19 cellular contexts compared by ENCODE assay signal in the genomic region with DNA sequence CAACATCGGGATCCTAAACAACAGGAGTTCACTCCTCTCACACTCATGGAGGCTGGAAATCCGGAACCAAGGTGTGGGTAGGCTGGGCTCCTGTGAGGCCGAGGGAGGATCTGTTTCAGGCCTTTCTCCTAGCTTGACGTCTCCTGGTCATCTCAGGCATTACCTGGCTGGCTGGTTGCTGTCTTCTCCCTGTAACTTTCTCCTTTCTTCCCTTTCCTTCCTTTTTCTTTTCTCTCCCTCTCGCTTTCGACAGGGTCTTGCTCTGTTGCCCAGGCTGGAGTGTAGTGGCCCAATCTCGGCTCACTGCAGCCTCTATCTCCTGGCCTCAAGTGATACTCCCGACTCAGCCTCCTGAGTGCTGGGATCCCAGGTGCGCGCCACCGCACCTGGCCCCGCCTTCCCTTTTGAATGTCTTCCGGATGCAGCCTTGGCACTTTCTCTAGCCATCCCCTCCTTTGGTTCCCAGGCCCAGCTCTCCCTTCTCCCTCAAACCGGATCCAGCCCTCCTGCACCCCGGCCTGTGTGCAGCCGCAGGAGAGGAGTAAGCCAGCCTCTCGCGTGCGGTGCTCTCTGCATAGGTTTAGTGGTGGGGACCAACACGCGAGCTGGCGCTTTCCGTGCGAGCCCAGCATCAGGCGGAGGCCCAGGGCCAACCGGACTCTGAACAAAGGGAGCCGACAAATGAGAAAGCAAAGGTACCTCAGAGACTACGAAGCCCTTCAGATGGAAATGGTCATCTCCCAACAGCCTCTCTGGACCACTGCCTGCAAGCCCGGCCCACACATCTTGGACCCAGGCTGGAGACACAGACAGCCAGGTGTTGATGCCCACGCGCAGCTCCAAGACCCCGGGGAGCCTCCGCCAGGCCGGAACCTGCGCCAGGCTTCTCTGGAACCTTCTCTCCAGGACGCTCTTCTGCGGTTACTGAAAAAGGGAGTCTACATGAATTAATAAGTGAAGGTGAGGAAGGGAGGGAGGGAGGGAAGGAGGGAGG. TPM values are rescaled to one million over a fixed set of nuclear protein-coding genes. Genes with fewer than 3 reads are reported as not detected.
DNase-seq lines count a peak whose midpoint lies in the region; ATAC-seq and TF ChIP-seq lines count a peak whose summit lies in the region.
"Had no signal": no experiment of that assay in that cellular context is flagged by ENCODE, and none has a peak within 500 bp of the region (broad histone marks: within the 10 kb centered on the region; RNA-seq: fewer than 3 reads in every experiment).

No MANE protein-coding gene starts in this region.

- POLR2A ChIA-PET in activated CD4-positive, alpha-beta T cell treated with anti-CD3 and anti-CD28 coated beads, Interleukin-2, amount 10 ng/mL, durations not matched to agents 7 days and 5 days (lab: Charles Lee): no interaction called here

- H3K4me3 Mint-ChIP-seq in activated CD4-positive, alpha-beta T cell treated with anti-CD3 and anti-CD28 coated beads, Interleukin-2, amount 10 ng/mL, durations not matched to agents 7 days and 5 days: peak overlapping the region; percentile 24
- H3K4me3 Mint-ChIP-seq in GM23338 (peak overlapping the region; percentile 3; the same call in 1 of the 3 replicates), nephron progenitor cell (peak overlapping the region; percentile 23)
- H3K4me3 Mint-ChIP-seq in dendritic cell treated with granulocyte-macrophage colony-stimulating factor and Interleukin-4, amounts not matched to agents 40 ng/mL and 50 ng/mL, for 4 days: no peak overlapping the region

- peaks cover 24% of the 10 kb centered on the region for H3K4me1 Mint-ChIP-seq in activated CD4-positive, alpha-beta T cell treated with anti-CD3 and anti-CD28 coated beads, Interleukin-2, amount 10 ng/mL, durations not matched to agents 7 days and 5 days
- H3K4me1 Mint-ChIP-seq in GM23338: peaks cover 40% of the 10 kb centered on the region
- H3K4me1 Mint-ChIP-seq in dendritic cell treated with granulocyte-macrophage colony-stimulating factor and Interleukin-4, amounts not matched to agents 40 ng/mL and 50 ng/mL, for 4 days (ENCODE audit: low read depth): peaks cover 33% of the 10 kb centered on the region
- H3K4me1 Mint-ChIP-seq in nephron progenitor cell: peaks cover 44% of the 10 kb centered on the region

- H4K20me1 ChIP-seq in GM23338 (replicated peaks; ENCODE audit: insufficient read depth): no peaks in the 10 kb centered on the region

- intact Hi-C loops in dendritic cell treated with granulocyte-macrophage colony-stimulating factor and Interleukin-4, amounts not matched to agents 40 ng/mL and 50 ng/mL, for 4 days (cut with micrococcal nuclease): no loop called here

- H3K9me2 ChIP-seq in GM23338 (ENCODE audit: insufficient read depth): no peaks in the 10 kb centered on the region

- peaks cover 26% of the 10 kb centered on the region for H3K27me3 Mint-ChIP-seq in activated CD4-positive, alpha-beta T cell treated with anti-CD3 and anti-CD28 coated beads, Interleukin-2, amount 10 ng/mL, durations not matched to agents 7 days and 5 days
- H3K27me3 Mint-ChIP-seq in GM23338 (ENCODE audit: insufficient read depth, low read depth, poor library complexity) (peaks cover 12% of the 10 kb centered on the region), nephron progenitor cell (ENCODE audit: low read depth, poor library complexity) (peaks cover 12% of the 10 kb centered on the region)
- peaks cover 16% of the 10 kb centered on the region for H3K27me3 Mint-ChIP-seq in dendritic cell treated with granulocyte-macrophage colony-stimulating factor and Interleukin-4, amounts not matched to agents 40 ng/mL and 50 ng/mL, for 4 days

- CTCF ChIA-PET in activated CD4-positive, alpha-beta T cell treated with anti-CD3 and anti-CD28 coated beads, Interleukin-2, amount 10 ng/mL, durations not matched to agents 7 days and 5 days (lab: Charles Lee): no interaction called here

- H3K79me2 ChIP-seq in GM23338 (replicated peaks; ENCODE audit: insufficient read depth): no peaks in the 10 kb centered on the region

- peak overlapping the region; percentile 16; the same call in 1 of the 2 replicates for H3K4me2 ChIP-seq in GM23338
- H3K4me2 ChIP-seq: A549 had no signal

- H3K27me3 ChIP-seq in GM23338 (ENCODE audit: insufficient read depth): peaks cover 7% of the 10 kb centered on the region; the same call in 1 of the 2 replicates
- H3K27me3 ChIP-seq: foreskin keratinocyte had no signal

- no peaks in the 10 kb centered on the region for H3K36me3 ChIP-seq in GM23338 (ENCODE audit: insufficient read depth)

- no peak overlapping the region for H3K4me3 ChIP-seq in GM23338
- H3K4me3 ChIP-seq: A549 had no signal

- H3F3A ChIP-seq in GM23338 (replicated peaks; ENCODE audit: low read depth): 0 out of 2 replicates have a peak, but pooled peaks cover 5% of the 10 kb centered on the region

- H3K27ac Mint-ChIP-seq in activated CD4-positive, alpha-beta T cell treated with anti-CD3 and anti-CD28 coated beads, Interleukin-2, amount 10 ng/mL, durations not matched to agents 7 days and 5 days: peak overlapping the region; percentile 44
- H3K27ac Mint-ChIP-seq in GM23338 (no peak overlapping the region), nephron progenitor cell (peak overlapping the region; percentile 72)
- peak overlapping the region; percentile 62 for H3K27ac Mint-ChIP-seq in dendritic cell treated with granulocyte-macrophage colony-stimulating factor and Interleukin-4, amounts not matched to agents 40 ng/mL and 50 ng/mL, for 4 days
- H3K27ac Mint-ChIP-seq: CD4-positive, CD25-positive, alpha-beta regulatory T cell had no signal

- H3K9me3 Mint-ChIP-seq in activated CD4-positive, alpha-beta T cell treated with anti-CD3 and anti-CD28 coated beads, Interleukin-2, amount 10 ng/mL, durations not matched to agents 7 days and 5 days: no peaks in the 10 kb centered on the region
- H3K9me3 Mint-ChIP-seq in GM23338 (no peaks in the 10 kb centered on the region), nephron progenitor cell (no peaks in the 10 kb centered on the region)
- no peaks in the 10 kb centered on the region for H3K9me3 Mint-ChIP-seq in dendritic cell treated with granulocyte-macrophage colony-stimulating factor and Interleukin-4, amounts not matched to agents 40 ng/mL and 50 ng/mL, for 4 days

- ATAC-seq in GM23338: no peak
- ATAC-seq in HG02970 (IDR thresholded peaks at IDR 0.05; ENCODE audit: low FRiP score, unreplicated experiment): no peak
- ATAC-seq in HG02798 (IDR thresholded peaks at IDR 0.05; ENCODE audit: poor library complexity, unreplicated experiment): no peak
- ATAC-seq: A549, foreskin keratinocyte, left lobe of liver had no signal

- no peak overlapping the region for H3K27ac ChIP-seq in GM23338 (ENCODE audit: low read depth)
- H3K27ac ChIP-seq: foreskin keratinocyte had no signal

- peaks cover 2% of the 10 kb centered on the region for H3K36me3 Mint-ChIP-seq in activated CD4-positive, alpha-beta T cell treated with anti-CD3 and anti-CD28 coated beads, Interleukin-2, amount 10 ng/mL, durations not matched to agents 7 days and 5 days (ENCODE audit: low read depth)
- H3K36me3 Mint-ChIP-seq in GM23338 (ENCODE audit: low read depth): no peaks in the 10 kb centered on the region
- H3K36me3 Mint-ChIP-seq in dendritic cell treated with granulocyte-macrophage colony-stimulating factor and Interleukin-4, amounts not matched to agents 40 ng/mL and 50 ng/mL, for 4 days (ENCODE audit: low read depth): no peaks in the 10 kb centered on the region
- no peaks in the 10 kb centered on the region for H3K36me3 Mint-ChIP-seq in nephron progenitor cell (ENCODE audit: low read depth)
- H3K36me3 Mint-ChIP-seq: CD4-positive, CD25-positive, alpha-beta regulatory T cell had no signal

- peaks cover 10% of the 10 kb centered on the region for H3K4me1 ChIP-seq in GM23338 (ENCODE audit: insufficient read depth)
- H3K4me1 ChIP-seq: A549, foreskin keratinocyte had no signal

- peak overlapping the region; percentile 69 for H2AFZ ChIP-seq in GM23338

- TF ChIP-seq CTCF in GM23338 (conservative IDR thresholded peaks at IDR 0.05; ENCODE audit: low read depth in 2 of 2) (no peak), nephron progenitor cell (IDR thresholded peaks at IDR 0.05) (no peak)

- no peak for DNase-seq in activated CD4-positive, alpha-beta T cell treated with anti-CD3 and anti-CD28 coated beads, Interleukin-2, amount 10 ng/mL, durations not matched to agents 7 days and 5 days
- DNase-seq in activated CD4-positive, alpha-beta T cell treated with anti-CD3 and anti-CD28 coated beads for 48 hours: no peak
- DNase-seq in GM23338 (ENCODE audit: low spot score): no peak
- DNase-seq in nephron progenitor cell: no peak
- no peak for DNase-seq in stimulated activated naive CD4-positive, alpha-beta T cell treated with Interleukin-2 at 50 U/mL for 16 hours (lab: John Stamatoyannopoulos, UW)
- DNase-seq: activated CD4-positive, CD25-positive, alpha-beta regulatory T cell treated with anti-CD3 and anti-CD28 coated beads, Interleukin-2, amount 50 U/mL, for 72 hours; activated T-cell treated with anti-CD3 and anti-CD28 coated beads, Interleukin-2, amount 50 U/mL, for 48 hours; CD4-positive, CD25-positive, alpha-beta regulatory T cell; foreskin keratinocyte; KG1; NCI-H1105; Right ventricle myocardium superior; stimulated activated CD4-positive, alpha-beta T cell treated with anti-CD3 and anti-CD28 coated beads, Interleukin-12 subunit alpha, Interleukin-12 subunit beta, amount 100 ng/mL, for 4 hours; stimulated activated naive CD4-positive, alpha-beta T cell had no signal

TF ChIP-seq in GM23338, 12 proteins besides CTCF, POLR2A, EP300 and RAD21 (continues in another document):
- no peak for TF ChIP-seq EZH2phosphoT487 (IDR thresholded peaks at IDR 0.05; ENCODE audit: unreplicated experiment)
- TF ChIP-seq CREB1 (CRISPR knock-in tag; IDR thresholded peaks at IDR 0.05; ENCODE audit: low read depth): no peak
- TF ChIP-seq, protein P1, sequence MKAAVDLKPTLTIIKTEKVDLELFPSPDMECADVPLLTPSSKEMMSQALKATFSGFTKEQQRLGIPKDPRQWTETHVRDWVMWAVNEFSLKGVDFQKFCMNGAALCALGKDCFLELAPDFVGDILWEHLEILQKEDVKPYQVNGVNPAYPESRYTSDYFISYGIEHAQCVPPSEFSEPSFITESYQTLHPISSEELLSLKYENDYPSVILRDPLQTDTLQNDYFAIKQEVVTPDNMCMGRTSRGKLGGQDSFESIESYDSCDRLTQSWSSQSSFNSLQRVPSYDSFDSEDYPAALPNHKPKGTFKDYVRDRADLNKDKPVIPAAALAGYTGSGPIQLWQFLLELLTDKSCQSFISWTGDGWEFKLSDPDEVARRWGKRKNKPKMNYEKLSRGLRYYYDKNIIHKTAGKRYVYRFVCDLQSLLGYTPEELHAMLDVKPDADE (IDR thresholded peaks at IDR 0.05): no peak
- no peak for TF ChIP-seq POLR2AphosphoS5 (IDR thresholded peaks at IDR 0.05; ENCODE audit: low read depth)
- no peak for TF ChIP-seq NANOG (IDR thresholded peaks at IDR 0.05; ENCODE audit: borderline replicate concordance)

RNA-seq across cellular contexts. Expression of a gene that starts 16.3 kb away (rescaled TPM):
- 1 to 10 TPM; 3.1 to 3.2 TPM for total RNA-seq in activated CD4-positive, alpha-beta T cell treated with anti-CD3 and anti-CD28 coated beads, Interleukin-2, amount 10 ng/mL, durations not matched to agents 7 days and 5 days
- total RNA-seq in GM23338 (2014; rRNA removed; shearing (Covaris generic)): 21.4 and 25.4 TPM in 2 replicates
- polyA plus RNA-seq in GM23338 (2016; fragmentation: Nextera tagmentation; extraction: Ambion mirVana): 10.5 and 11.3 TPM in 2 replicates
- polyA plus RNA-seq: CD4-positive, CD25-positive, alpha-beta regulatory T cell had no signal
